30 cellular contexts compared by ENCODE assay signal in the genomic region with DNA sequence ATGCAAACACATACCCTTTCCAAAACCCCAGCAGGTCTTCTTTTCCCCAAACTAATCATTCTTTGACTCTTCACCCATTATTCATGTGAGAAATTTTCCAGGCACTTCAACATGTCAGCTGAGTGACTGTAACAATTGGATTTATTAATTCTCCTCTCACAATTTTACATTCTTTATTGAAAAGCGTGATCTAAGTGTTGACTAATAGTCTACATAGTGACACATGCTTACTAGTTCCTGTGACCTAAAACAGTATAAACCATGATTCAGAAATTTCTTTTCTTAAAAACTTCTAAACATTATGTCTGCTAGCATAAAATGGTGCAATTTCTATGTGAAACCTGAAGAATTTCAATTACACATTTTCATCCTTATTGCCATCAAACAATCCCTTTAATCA.
"Had no signal": no experiment of that assay in that cellular context is flagged by ENCODE, and none has a peak within 500 bp of the region (broad histone marks: within the 10 kb centered on the region; RNA-seq: fewer than 3 reads in every experiment).

No MANE protein-coding gene starts in this region.

- H3K36me3 ChIP-seq: ascending aorta had no signal

- H3K27ac ChIP-seq: ascending aorta, WERI-Rb-1 had no signal

- FAIRE-seq: colon, TTC549 had no signal

- H3K4me3 ChIP-seq: ascending aorta had no signal

- H3K9me3 ChIP-seq: ascending aorta had no signal

- DNase-seq: activated CD4-positive, alpha-beta memory T cell treated with anti-CD3 and anti-CD28 coated beads, Interleukin-2, amount 10 ng/mL, durations not matched to agents 7 days and 5 days; activated CD4-positive, alpha-beta T cell treated with anti-CD3 and anti-CD28 coated beads for 1 hour; activated CD4-positive, alpha-beta T cell treated with anti-CD3 and anti-CD28 coated beads for 36 hours; activated CD4-positive, alpha-beta T cell treated with anti-CD3 and anti-CD28 coated beads for 48 hours; activated CD4-positive, alpha-beta T cell treated with anti-CD3 and anti-CD28 coated beads, Interleukin-2, amount 10 ng/mL, durations not matched to agents 7 days and 5 days; activated CD4-positive, alpha-beta T cell treated with anti-CD3 and anti-CD28 coated beads, Interleukin-2, amount 50 U/mL, for 48 hours; activated CD4-positive, CD25-positive, alpha-beta regulatory T cell; activated CD8-positive, alpha-beta memory T cell treated with anti-CD3 and anti-CD28 coated beads for 24 hours; activated CD8-positive, alpha-beta memory T cell treated with anti-CD3 and anti-CD28 coated beads, Interleukin-2, amount 10 ng/mL, durations not matched to agents 7 days and 5 days; activated CD8-positive, alpha-beta memory T cell treated with anti-CD3 and anti-CD28 coated beads, Interleukin-2, amount 50 U/mL, for 48 hours; activated CD8-positive, alpha-beta T cell treated with anti-CD3 and anti-CD28 coated beads, Interleukin-2, amount 10 ng/mL, durations not matched to agents 7 days and 5 days; activated effector memory CD4-positive, alpha-beta T cell treated with Interleukin-2 at 50 U/mL for 16 hours; activated gamma-delta T cell; activated naive CD4-positive, alpha-beta T cell treated with anti-CD3 and anti-CD28 coated beads, Interleukin-2, amount 10 ng/mL, durations not matched to agents 7 days and 5 days; activated naive CD4-positive, alpha-beta T cell treated with Interleukin-2 at 50 U/mL for 16 hours; activated naive CD8-positive, alpha-beta T cell treated with anti-CD3 and anti-CD28 coated beads, Interleukin-2, amount 10 ng/mL, durations not matched to agents 7 days and 5 days; activated naive CD8-positive, alpha-beta T cell treated with anti-CD3 and anti-CD28 coated beads, Interleukin-2, amount 50 U/mL, for 24 hours; activated T-cell treated with anti-CD3 and anti-CD28 coated beads, Interleukin-2, amount 50 U/mL, for 24 hours; activated T-cell treated with anti-CD3 and anti-CD28 coated beads, Interleukin-2, amount 50 U/mL, for 48 hours; amygdala; anterior cingulate cortex; central memory CD4-positive, alpha-beta T cell; T-helper 2 cell; T-helper 9 cell; WERI-Rb-1 had no signal

- ATAC-seq: activated CD4-positive, alpha-beta T cell treated with anti-CD3 and anti-CD28 coated beads for 36 hours; activated CD4-positive, CD25-positive, alpha-beta regulatory T cell treated with anti-CD3 and anti-CD28 coated beads, Interleukin-2, amount 50 U/mL, for 24 hours; activated CD8-positive, alpha-beta memory T cell treated with anti-CD3 and anti-CD28 coated beads, Interleukin-2, amount 10 ng/mL, durations not matched to agents 7 days and 5 days; activated CD8-positive, alpha-beta T cell treated with anti-CD3 and anti-CD28 coated beads, Interleukin-2, amount 10 ng/mL, durations not matched to agents 7 days and 5 days; activated naive CD8-positive, alpha-beta T cell treated with anti-CD3 and anti-CD28 coated beads, Interleukin-2, amount 50 U/mL, for 24 hours; WTC11 had no signal

- H3K4me1 ChIP-seq: ascending aorta had no signal

- H3K27me3 ChIP-seq: ascending aorta had no signal
